Comparison of ENCODE assay signal across 2 cellular contexts in genomic region chr1:16766663-16767342, GRCh38. TPM values are rescaled to one million over a fixed set of nuclear protein-coding genes. Genes with fewer than 3 reads are reported as not detected.
"Had no signal": no experiment of that assay in that cellular context is flagged by ENCODE, and none has a peak within 500 bp of the region (broad histone marks: within the 10 kb centered on the region; RNA-seq: fewer than 3 reads in every experiment).

No MANE protein-coding gene starts in this region.

RNA-seq across cellular contexts. Expression of gene RNU1-4, which starts 26.5 kb away (rescaled TPM):
- total RNA-seq: fibroblast of villous mesenchyme, myocyte had no signal
